Comparison of ENCODE assay signal across 33 cellular contexts in genomic region chr4:141439223-141439622, GRCh38.
"Had no signal": no experiment of that assay in that cellular context is flagged by ENCODE, and none has a peak within 500 bp of the region (broad histone marks: within the 10 kb centered on the region; RNA-seq: fewer than 3 reads in every experiment).

No MANE protein-coding gene starts in this region.

- ATAC-seq: activated naive CD4-positive, alpha-beta T cell treated with anti-CD3 and anti-CD28 coated beads, Interleukin-2, amount 50 U/mL, for 72 hours; activated naive CD8-positive, alpha-beta T cell treated with anti-CD3 and anti-CD28 coated beads, Interleukin-2, amount 50 U/mL, for 24 hours; activated T-cell treated with anti-CD3 and anti-CD28 coated beads, Interleukin-2, amount 50 U/mL, for 4 hours; activated T-cell treated with anti-CD3 and anti-CD28 coated beads, Interleukin-2, amount 50 U/mL, for 72 hours; activated T-helper 17 cell treated with anti-CD3 and anti-CD28 coated beads, Interleukin-2, amount 50 U/mL, for 72 hours; body of pancreas had no signal

- H3K4me1 ChIP-seq: adrenal gland, ascending aorta, body of pancreas, breast epithelium had no signal

- H3K27me3 ChIP-seq: adrenal gland, ascending aorta, body of pancreas, brain microvascular endothelial cell, breast epithelium, cardiac muscle cell had no signal

- H3K4me3 ChIP-seq: adrenal gland, ascending aorta, body of pancreas, breast epithelium, cardiac muscle cell had no signal

- DNase-seq: activated effector memory CD4-positive, alpha-beta T cell treated with anti-CD3 and anti-CD28 coated beads, Interleukin-2, amount 50 U/mL, for 16 hours; activated effector memory CD4-positive, alpha-beta T cell treated with Interleukin-2 at 50 U/mL for 16 hours; activated gamma-delta T cell; activated gamma-delta T cell treated with Interleukin-2 at 50 U/mL for 16 hours; activated naive CD4-positive, alpha-beta T cell; activated naive CD4-positive, alpha-beta T cell treated with anti-CD3 and anti-CD28 coated beads for 36 hours; activated naive CD4-positive, alpha-beta T cell treated with anti-CD3 and anti-CD28 coated beads, Interleukin-2, amount 10 ng/mL, durations not matched to agents 7 days and 5 days; activated naive CD4-positive, alpha-beta T cell treated with anti-CD3 and anti-CD28 coated beads, Interleukin-2, amount 50 U/mL, for 16 hours; activated naive CD4-positive, alpha-beta T cell treated with Interleukin-2 at 50 U/mL for 16 hours; activated naive CD8-positive, alpha-beta T cell treated with anti-CD3 and anti-CD28 coated beads for 36 hours; activated naive CD8-positive, alpha-beta T cell treated with anti-CD3 and anti-CD28 coated beads, Interleukin-2, amount 10 ng/mL, durations not matched to agents 7 days and 5 days; activated naive CD8-positive, alpha-beta T cell treated with anti-CD3 and anti-CD28 coated beads, Interleukin-2, amount 50 U/mL, for 24 hours; activated T-cell treated with anti-CD3 and anti-CD28 coated beads, Interleukin-2, amount 50 U/mL, for 24 hours; activated T-cell treated with anti-CD3 and anti-CD28 coated beads, Interleukin-2, amount 50 U/mL, for 4 hours; activated T-cell treated with anti-CD3 and anti-CD28 coated beads, Interleukin-2, amount 50 U/mL, for 48 hours; activated T-cell treated with anti-CD3 and anti-CD28 coated beads, Interleukin-2, amount 50 U/mL, for 72 hours; adrenal gland; amniotic stem cell; amygdala; anterior cingulate cortex; aorta; body of pancreas; brain microvascular endothelial cell; caudate nucleus; central memory CD4-positive, alpha-beta T cell; cerebellar nuclear complex had no signal

- H3K9me3 ChIP-seq: adrenal gland, ascending aorta, body of pancreas, breast epithelium had no signal

- H3K36me3 ChIP-seq: adrenal gland, ascending aorta, brain microvascular endothelial cell, breast epithelium, cardiac muscle cell had no signal

- H3K27ac ChIP-seq: adrenal gland, ascending aorta, body of pancreas, brain microvascular endothelial cell, breast epithelium, cardiac muscle cell had no signal

- FAIRE-seq: astrocyte, bronchial epithelial cell had no signal
